Comparison of ENCODE assay signal across 8 cellular contexts in the genomic region with DNA sequence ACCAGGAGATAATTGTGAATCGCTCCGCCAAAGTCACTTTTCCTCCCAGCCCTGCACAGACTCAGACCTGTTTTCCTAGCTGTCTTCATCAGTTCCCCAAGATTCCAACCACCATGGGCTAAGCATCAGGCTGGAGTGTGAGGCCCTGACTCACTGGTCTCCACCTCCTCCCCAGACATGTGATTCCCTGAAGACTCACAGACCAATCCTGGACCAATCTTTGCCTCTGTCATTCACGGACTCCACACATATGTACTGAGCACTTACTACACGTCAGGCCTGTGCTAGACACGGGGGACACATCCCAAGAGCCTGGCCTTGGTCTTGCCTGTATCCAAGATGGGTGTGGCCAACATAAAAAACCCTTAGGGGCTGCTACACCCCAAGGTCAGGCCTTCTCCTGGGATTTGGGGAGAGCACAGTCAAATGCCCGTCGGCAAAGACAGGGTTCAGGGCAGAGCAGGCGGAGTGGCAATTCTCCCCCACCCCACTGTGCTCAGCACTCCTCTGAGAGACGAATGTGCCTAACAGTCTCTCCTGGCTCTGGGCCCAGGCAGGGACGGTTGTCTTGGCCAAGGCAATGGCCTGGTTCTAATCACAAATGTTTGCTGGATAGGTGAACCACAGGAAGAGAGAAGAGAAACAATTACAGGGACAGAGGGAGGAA. TPM values are rescaled to one million over a fixed set of nuclear protein-coding genes. Genes with fewer than 3 reads are reported as not detected.
A peak's percentile ranks its signal among the peaks of the same experiment; 100 is the strongest.
DNase-seq lines count a peak whose midpoint lies in the region; ATAC-seq and TF ChIP-seq lines count a peak whose summit lies in the region.

No MANE protein-coding gene starts in this region.

- H3K79me2 ChIP-seq in neural cell (replicated peaks; ENCODE audit: insufficient read depth, low read length): peaks cover 38% of the 10 kb centered on the region

- H3K9me3 ChIP-seq in neural cell (ENCODE audit: low read length): no peaks in the 10 kb centered on the region

- H3K4me2 ChIP-seq in neural cell (ENCODE audit: low read length): no peak overlapping the region

- no peak overlapping the region for H2AFZ ChIP-seq in neural cell (ENCODE audit: low read depth, low read length)

- H3F3A ChIP-seq in neural cell (ENCODE audit: insufficient read depth, low read length, poor library complexity, severe bottlenecking): no peaks in the 10 kb centered on the region

- POLR2A ChIA-PET in RWPE1 (lab: Yijun Ruan, JAX; ENCODE audit: low non-redundant PET): no interaction called here

- no peaks in the 10 kb centered on the region for H4K20me1 ChIP-seq in neural cell (ENCODE audit: insufficient read depth)

- no peak for TF ChIP-seq RAD21 in neural cell (conservative IDR thresholded peaks at IDR 0.05)

- CTCF ChIA-PET in RWPE1 (lab: Yijun Ruan, JAX): no interaction called here

- peak overlapping the region; percentile 100 for H3K27ac ChIP-seq in RWPE1
- peak overlapping the region; percentile 63 for H3K27ac ChIP-seq in neural cell (ENCODE audit: low read length)

- no peak for TF ChIP-seq EP300 in neural cell (conservative IDR thresholded peaks at IDR 0.05; ENCODE audit: poor library complexity, severe bottlenecking)

- H3K36me3 ChIP-seq in neural cell (ENCODE audit: insufficient read depth, low read length): no peaks in the 10 kb centered on the region

- peak; percentile 87 for DNase-seq in GM04503 (ENCODE audit: low read depth)
- DNase-seq in RWPE1 (ENCODE audit: low spot score): peak; percentile 87
- DNase-seq in epithelial cell of esophagus (ENCODE audit: low read depth): peak; percentile 95
- DNase-seq in NCI-H1436 treated with DMSO at 0.1 percent for 48 hours (lab: John Stamatoyannopoulos, UW): no peak
- no peak for DNase-seq in NCI-H2171 treated with DMSO at 0.1 percent for 48 hours (lab: John Stamatoyannopoulos, UW)

- no peaks in the 10 kb centered on the region for H3K9me2 ChIP-seq in neural cell (ENCODE audit: insufficient read depth, low read length)

- no peaks in the 10 kb centered on the region for H3K27me3 ChIP-seq in neural cell (ENCODE audit: insufficient read depth, low read depth, low read length)

- H3K4me3 ChIP-seq in epithelial cell of esophagus (ENCODE audit: low read length) (no peak overlapping the region), neural cell (ENCODE audit: low read length) (no peak overlapping the region)

- no peak for ATAC-seq in GM18873 (IDR thresholded peaks at IDR 0.05; ENCODE audit: low FRiP score, unreplicated experiment)
- no peak for ATAC-seq in HG03139 (IDR thresholded peaks at IDR 0.05; ENCODE audit: unreplicated experiment)

- no peak overlapping the region for H3K9ac ChIP-seq in neural cell (ENCODE audit: low read length)

- TF ChIP-seq CTCF in RWPE1 (conservative IDR thresholded peaks at IDR 0.05; ENCODE audit: low read depth): no peak
- no peak for TF ChIP-seq CTCF in epithelial cell of esophagus (IDR thresholded peaks at IDR 0.05; ENCODE audit: insufficient read depth, low read depth, low read length, missing control alignments)
- TF ChIP-seq CTCF in neural cell (IDR thresholded peaks at IDR 0.05; ENCODE audit: poor library complexity, severe bottlenecking): no peak

TF ChIP-seq in neural cell, 6 proteins besides CTCF, POLR2A, EP300 and RAD21:
- TF ChIP-seq, protein P1, sequence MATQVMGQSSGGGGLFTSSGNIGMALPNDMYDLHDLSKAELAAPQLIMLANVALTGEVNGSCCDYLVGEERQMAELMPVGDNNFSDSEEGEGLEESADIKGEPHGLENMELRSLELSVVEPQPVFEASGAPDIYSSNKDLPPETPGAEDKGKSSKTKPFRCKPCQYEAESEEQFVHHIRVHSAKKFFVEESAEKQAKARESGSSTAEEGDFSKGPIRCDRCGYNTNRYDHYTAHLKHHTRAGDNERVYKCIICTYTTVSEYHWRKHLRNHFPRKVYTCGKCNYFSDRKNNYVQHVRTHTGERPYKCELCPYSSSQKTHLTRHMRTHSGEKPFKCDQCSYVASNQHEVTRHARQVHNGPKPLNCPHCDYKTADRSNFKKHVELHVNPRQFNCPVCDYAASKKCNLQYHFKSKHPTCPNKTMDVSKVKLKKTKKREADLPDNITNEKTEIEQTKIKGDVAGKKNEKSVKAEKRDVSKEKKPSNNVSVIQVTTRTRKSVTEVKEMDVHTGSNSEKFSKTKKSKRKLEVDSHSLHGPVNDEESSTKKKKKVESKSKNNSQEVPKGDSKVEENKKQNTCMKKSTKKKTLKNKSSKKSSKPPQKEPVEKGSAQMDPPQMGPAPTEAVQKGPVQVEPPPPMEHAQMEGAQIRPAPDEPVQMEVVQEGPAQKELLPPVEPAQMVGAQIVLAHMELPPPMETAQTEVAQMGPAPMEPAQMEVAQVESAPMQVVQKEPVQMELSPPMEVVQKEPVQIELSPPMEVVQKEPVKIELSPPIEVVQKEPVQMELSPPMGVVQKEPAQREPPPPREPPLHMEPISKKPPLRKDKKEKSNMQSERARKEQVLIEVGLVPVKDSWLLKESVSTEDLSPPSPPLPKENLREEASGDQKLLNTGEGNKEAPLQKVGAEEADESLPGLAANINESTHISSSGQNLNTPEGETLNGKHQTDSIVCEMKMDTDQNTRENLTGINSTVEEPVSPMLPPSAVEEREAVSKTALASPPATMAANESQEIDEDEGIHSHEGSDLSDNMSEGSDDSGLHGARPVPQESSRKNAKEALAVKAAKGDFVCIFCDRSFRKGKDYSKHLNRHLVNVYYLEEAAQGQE (IDR thresholded peaks at IDR 0.05; ENCODE audit: borderline replicate concordance): no peak
- no peak for TF ChIP-seq POLR2AphosphoS5 (IDR thresholded peaks at IDR 0.05)
- no peak for TF ChIP-seq SMC3 (conservative IDR thresholded peaks at IDR 0.05; ENCODE audit: poor library complexity)
- no peak for TF ChIP-seq MXI1 (conservative IDR thresholded peaks at IDR 0.05; ENCODE audit: poor library complexity, severe bottlenecking)
- no peak for TF ChIP-seq TAF1 (IDR thresholded peaks at IDR 0.05; ENCODE audit: low read depth)
- TF ChIP-seq EZH2 (IDR thresholded peaks at IDR 0.05; ENCODE audit: borderline replicate concordance, insufficient read depth, low read length, poor library complexity, severe bottlenecking): no peak

RNA-seq across cellular contexts. Expression of a gene that starts 11.9 kb away (rescaled TPM):
- polyA plus RNA-seq in neural cell: 6.7 and 18.5 TPM in 2 replicates
- 10.7 and 11.2 TPM in 2 replicates for polyA minus RNA-seq in neural cell

RNA-seq across cellular contexts. Expression of a gene that starts 31.2 kb away (rescaled TPM):
- 30.5 and 44.9 TPM in 2 replicates for polyA plus RNA-seq in neural cell
- polyA minus RNA-seq in neural cell: 15.3 and 20.8 TPM in 2 replicates

RNA-seq across cellular contexts. Expression of a gene that starts 38.3 kb away (rescaled TPM):
- 3.4 and 5.2 TPM in 2 replicates for polyA plus RNA-seq in neural cell
- 2.5 and 6.6 TPM in 2 replicates for polyA minus RNA-seq in neural cell

RNA-seq across cellular contexts. Expression of a gene that starts 52.0 kb away (rescaled TPM):
- polyA plus RNA-seq in neural cell: 4.8 and 5.9 TPM in 2 replicates
- 5.8 and 6.8 TPM in 2 replicates for polyA minus RNA-seq in neural cell

Comparison
In these comparisons a context has a peak if more than half of its experiments do, and no peak if none do; other contexts are left out.
1. DNase-seq: peak in GM04503 (single experiment), RWPE1 (single experiment) and epithelial cell of esophagus (single experiment); none in NCI-H1436 treated with DMSO at 0.1 percent for 48 hours (single experiment) and NCI-H2171 treated with DMSO at 0.1 percent for 48 hours (single experiment).